ENCODE assay signal across 8 cellular contexts in genomic region chr4:163048447-163048846, GRCh38.
DNase-seq lines count a peak whose midpoint lies in the region; TF ChIP-seq lines count a peak whose summit lies in the region.

No MANE protein-coding gene starts in this region.

- POLR2A ChIA-PET in MCF 10A (lab: Yijun Ruan, JAX) = interaction anchor here (0.9 kb wide), 1 partner anchor 16 kb away, joined by 3 read pairs; no protein-coding TSS in a partner anchor

- no peak overlapping the region for H3K27ac Mint-ChIP-seq in HFFc6
- H3K27ac Mint-ChIP-seq in MCF 10A (ENCODE audit: low read depth, unreplicated experiment) = no peak overlapping the region

- no TSS peak for BruUV-seq in MCF 10A (replicated peaks; lab: Mats Ljungman, UMichigan)

- H3K27me3 Mint-ChIP-seq in HFFc6 (ENCODE audit: insufficient read depth) (no peaks in the 10 kb centered on the region; the same call in 1 of the 2 replicates), MCF 10A (ENCODE audit: insufficient read depth, unreplicated experiment) (no peaks in the 10 kb centered on the region)

- H3K36me3 Mint-ChIP-seq in HFFc6 (ENCODE audit: low read depth) (no peaks in the 10 kb centered on the region), MCF 10A (ENCODE audit: insufficient read depth, unreplicated experiment) (no peaks in the 10 kb centered on the region)

- in situ Hi-C loops in ACHN (cut with HindIII; ENCODE audit: low pct_ligation_motif_present, low pct_unique_long_range_greater_than_20kb, low sequenced_read_pairs) = no loop called here

- H3K9me3 Mint-ChIP-seq in HFFc6 = no peaks in the 10 kb centered on the region
- H3K9me3 Mint-ChIP-seq in MCF 10A (ENCODE audit: unreplicated experiment) = no peaks in the 10 kb centered on the region

- no peak overlapping the region for H3K4me3 Mint-ChIP-seq in HFFc6
- H3K4me3 Mint-ChIP-seq in MCF 10A (ENCODE audit: unreplicated experiment) = no peak overlapping the region

- intact Hi-C loops in MCF 10A (cut with micrococcal nuclease) = loop anchor here (1.0 kb wide), 2 partner anchors 284 to 500 kb away; partner anchors contain the start of gene NPY1R

- CTCF ChIA-PET in MCF 10A (lab: Yijun Ruan, JAX) = interaction anchor here (0.7 to 3.6 kb wide), 11 partner anchors 8 to 1260 kb away, joined by 3 to 17 read pairs (median 4); partner anchors contain the start of gene NPY1R

- H3K4me1 Mint-ChIP-seq in HFFc6 (ENCODE audit: low read depth) (no peaks in the 10 kb centered on the region), MCF 10A (ENCODE audit: insufficient read depth, unreplicated experiment) (no peaks in the 10 kb centered on the region)

- DNase-seq in ACHN (peak; percentile 33), HFFc6 (no peak), M059J (ENCODE audit: low read depth) (peak; percentile 50), MCF 10A (ENCODE audit: unreplicated experiment) (peak; percentile 51), myocyte (ENCODE audit: low read depth) (peak; percentile 42), anterior cingulate cortex (lab: John Stamatoyannopoulos, UW) (no peak), NCI-H2029 (lab: John Stamatoyannopoulos, UW) (no peak)

- TF ChIP-seq CTCF in GM12872 (IDR thresholded peaks at IDR 0.05; ENCODE audit: insufficient read depth, low read depth, low read length) = peak; percentile 69
- peak; percentile 75 for TF ChIP-seq CTCF in HFFc6 (IDR thresholded peaks at IDR 0.05)
- peak; percentile 41 for TF ChIP-seq CTCF in MCF 10A (IDR thresholded peaks at IDR 0.05; ENCODE audit: unreplicated experiment)

Comparison
In these comparisons a context has a peak if more than half of its experiments do, and no peak if none do; other contexts are left out.
1. DNase-seq: peak in ACHN (single experiment), M059J (single experiment), MCF 10A (single experiment) and myocyte (single experiment); none in HFFc6 (single experiment), anterior cingulate cortex (0 of 58) and NCI-H2029 (single experiment).
2. Peak in every context shown above with its lines, with median percentiles within 50 percentile points of each other: CTCF ChIP-seq.